Comparison of ENCODE assay signal across 35 cellular contexts in genomic region chr2:191862371-191862770, GRCh38. TPM values are rescaled to one million over a fixed set of nuclear protein-coding genes. Genes with fewer than 3 reads are reported as not detected.
DNase-seq lines count a peak whose midpoint lies in the region; ATAC-seq and TF ChIP-seq lines count a peak whose summit lies in the region.
"Had no signal": no experiment of that assay in that cellular context is flagged by ENCODE, and none has a peak within 500 bp of the region (broad histone marks: within the 10 kb centered on the region; RNA-seq: fewer than 3 reads in every experiment).

No MANE protein-coding gene starts in this region.

- H3K4me2 ChIP-seq in PC-9 (no peak overlapping the region), fibroblast of lung (ENCODE audit: extremely low read depth, insufficient read depth, low read length) (no peak overlapping the region)
- H3K4me2 ChIP-seq: GM23338 had no signal

- H3F3A ChIP-seq in PC-9 (ENCODE audit: insufficient read depth, low read depth): peaks cover 16% of the 10 kb centered on the region; the same call in 1 of the 2 replicates

- BruUV-seq in MCF 10A (replicated peaks; lab: Mats Ljungman, UMichigan) (no TSS peak), PC-9 (replicated peaks; lab: Mats Ljungman, UMichigan) (no TSS peak)

- H3K27me3 ChIP-seq in breast epithelium: no peaks in the 10 kb centered on the region
- no peaks in the 10 kb centered on the region for H3K27me3 ChIP-seq in PC-9 (ENCODE audit: insufficient read depth, low read depth)
- no peaks in the 10 kb centered on the region for H3K27me3 ChIP-seq in fibroblast of lung (ENCODE audit: control insufficient read depth, insufficient read depth, low read length)
- H3K27me3 ChIP-seq in psoas muscle (ENCODE audit: insufficient read depth in 3 of 3, low read length in 2 of 3): no peaks in the 10 kb centered on the region
- H3K27me3 ChIP-seq: cardiac muscle cell, colonic mucosa, heart right ventricle had no signal

- intact Hi-C loops in MCF 10A (cut with micrococcal nuclease) (no loop called here), breast epithelium (cut with DNase I; ENCODE audit: low total_unique reads) (no loop called here), PC-9 (cut with micrococcal nuclease; ENCODE audit: unreplicated experiment) (no loop called here), psoas muscle (cut with DNase I) (no loop called here)

- H3K27me3 Mint-ChIP-seq in MCF 10A (ENCODE audit: insufficient read depth, unreplicated experiment): no peaks in the 10 kb centered on the region
- H3K27me3 Mint-ChIP-seq: stimulated activated naive B cell treated with anti-CD40 and anti-IgM and Interleukin-4, amounts not matched to agents 10 μg/mL and 1 μg/mL and 100 μg/mL, for 72 hours had no signal

- no peak for TF ChIP-seq POLR2A in breast epithelium (IDR thresholded peaks at IDR 0.05)

- DNase-seq in MCF 10A (ENCODE audit: unreplicated experiment): no peak
- no peak for DNase-seq in breast epithelium (ENCODE audit: low spot score in 2 of 2)
- DNase-seq in PC-9: no peak
- peak in 1 of 2 donors; percentile 71 for DNase-seq in fibroblast of lung (ENCODE audit: low read depth in 2 of 2)
- no peak for DNase-seq in NCI-H1105 (lab: John Stamatoyannopoulos, UW)
- no peak for DNase-seq in NCI-H2196 (lab: John Stamatoyannopoulos, UW; ENCODE audit: unreplicated experiment)
- no peak for DNase-seq in activated CD4-positive, CD25-positive, alpha-beta regulatory T cell treated with anti-CD3 and anti-CD28 coated beads, Interleukin-2, amount 50 U/mL, for 72 hours
- no peak for DNase-seq in psoas muscle
- DNase-seq: activated CD4-positive, alpha-beta T cell treated with anti-CD3 and anti-CD28 coated beads for 4 hours; activated CD8-positive, alpha-beta T cell treated with anti-CD3 and anti-CD28 coated beads, Interleukin-2, amount 10 ng/mL, durations not matched to agents 7 days and 5 days; activated naive CD4-positive, alpha-beta T cell treated with anti-CD3 and anti-CD28 coated beads, Interleukin-2, amount 50 U/mL, for 16 hours; amniotic stem cell; colonic mucosa; DMS79; effector memory CD4-positive, alpha-beta T cell; erythroblast; foreskin melanocyte; MM.1S; naive thymus-derived CD8-positive, alpha-beta T cell; NCI-H1417 treated with DMSO at 0.1 percent for 48 hours; NCI-H2029 treated with DMSO at 0.1 percent for 48 hours; NCI-H345; NCI-H748 treated with DMSO at 0.1 percent for 48 hours; nucleus accumbens; stimulated activated naive B cell treated with anti-CD40 and anti-IgM and Interleukin-4, amounts not matched to agents 10 μg/mL and 1 μg/mL and 100 μg/mL, for 72 hours; substantia nigra; SW 1271 had no signal

- H3K9me2 ChIP-seq in PC-9 (ENCODE audit: insufficient read depth): no peaks in the 10 kb centered on the region

- no peak overlapping the region for H3K4me3 Mint-ChIP-seq in MCF 10A (ENCODE audit: unreplicated experiment)
- H3K4me3 Mint-ChIP-seq: activated CD8-positive, alpha-beta T cell treated with anti-CD3 and anti-CD28 coated beads, Interleukin-2, amount 10 ng/mL, durations not matched to agents 7 days and 5 days; CD14-positive monocyte; GM23338; naive thymus-derived CD8-positive, alpha-beta T cell; stimulated activated naive B cell treated with anti-CD40 and anti-IgM and Interleukin-4, amounts not matched to agents 10 μg/mL and 1 μg/mL and 100 μg/mL, for 72 hours had no signal

- no peak overlapping the region for H3K4me3 ChIP-seq in breast epithelium
- H3K4me3 ChIP-seq in PC-9: no peak overlapping the region
- H3K4me3 ChIP-seq in fibroblast of lung (replicated peaks in 1 of 4; ENCODE audit: control extremely low read depth in 1 of 4, insufficient read depth in 1 of 4, low read depth in 3 of 4, low read length in 4 of 4): no peak overlapping the region
- no peak overlapping the region for H3K4me3 ChIP-seq in psoas muscle
- H3K4me3 ChIP-seq: cardiac muscle cell, colonic mucosa, GM23338, heart right ventricle, K562, skin epidermis had no signal

- H3K36me3 ChIP-seq in breast epithelium (no peaks in the 10 kb centered on the region), PC-9 (ENCODE audit: low read depth) (no peaks in the 10 kb centered on the region), fibroblast of lung (ENCODE audit: control insufficient read depth, insufficient read depth, low read length) (no peaks in the 10 kb centered on the region), psoas muscle (ENCODE audit: insufficient read depth in 1 of 2, low read depth in 1 of 2) (no peaks in the 10 kb centered on the region)
- H3K36me3 ChIP-seq: cardiac muscle cell, colonic mucosa, heart right ventricle had no signal

- H2AFZ ChIP-seq in PC-9 (0 out of 2 replicates have a peak overlapping the region, but pooled peaks have one; percentile 11), fibroblast of lung (ENCODE audit: low read length) (peak overlapping the region; percentile 28)
- H2AFZ ChIP-seq: GM23338 had no signal

- CTCF ChIA-PET in MCF 10A (lab: Yijun Ruan, JAX) (interaction anchor here (0.6 to 2.4 kb wide), 3 partner anchors 8 to 309 kb away, joined by 3 to 14 read pairs (median 3); no protein-coding TSS in a partner anchor), PC-9 (lab: Charles Lee) (no interaction called here)

- 29 to 62% (median 31%) methylated on average over 3 of the region's 3 CpGs for WGBS in psoas muscle, 3 donors

- no peaks in the 10 kb centered on the region for H3K9me3 ChIP-seq in breast epithelium
- peaks cover 5% of the 10 kb centered on the region; the same call in 1 of the 2 replicates for H3K9me3 ChIP-seq in PC-9 (ENCODE audit: insufficient read depth, low read depth)
- no peaks in the 10 kb centered on the region for H3K9me3 ChIP-seq in fibroblast of lung (ENCODE audit: control insufficient read depth, insufficient read depth, low read depth, low read length)
- H3K9me3 ChIP-seq in psoas muscle: no peaks in the 10 kb centered on the region
- H3K9me3 ChIP-seq: colonic mucosa had no signal

- POLR2A ChIA-PET in MCF 10A (lab: Yijun Ruan, JAX) (interaction anchor here (1.1 to 2.8 kb wide), 3 partner anchors 10 to 35 kb away, joined by 3 to 27 read pairs (median 5); partner anchors contain the start of gene CAVIN2), PC-9 (lab: Charles Lee; ENCODE audit: unreplicated experiment) (no interaction called here)

- TF ChIP-seq CTCF in MCF 10A (IDR thresholded peaks at IDR 0.05; ENCODE audit: unreplicated experiment): no peak
- no peak for TF ChIP-seq CTCF in breast epithelium (IDR thresholded peaks at IDR 0.05)
- TF ChIP-seq CTCF in PC-9 (conservative IDR thresholded peaks at IDR 0.05): no peak
- no peak for TF ChIP-seq CTCF in fibroblast of lung (conservative IDR thresholded peaks at IDR 0.05 in 1 of 2, IDR thresholded peaks at IDR 0.05 in 1 of 2; ENCODE audit: low read depth in 1 of 2, low read length in 2 of 2)
- TF ChIP-seq CTCF in psoas muscle (IDR thresholded peaks at IDR 0.05): no peak

- H3K4me1 ChIP-seq in breast epithelium (peaks cover 0 to 15% of the 10 kb centered on the region in 2 donors), PC-9 (replicated peaks; ENCODE audit: insufficient read depth) (peaks cover 20% of the 10 kb centered on the region), fibroblast of lung (ENCODE audit: control insufficient read depth, extremely low read depth, insufficient read depth, low read length) (peaks cover 24% of the 10 kb centered on the region), psoas muscle (no peaks in the 10 kb centered on the region)
- H3K4me1 ChIP-seq: colonic mucosa had no signal

- ATAC-seq in psoas muscle: no peak
- ATAC-seq: activated CD8-positive, alpha-beta T cell treated with anti-CD3 and anti-CD28 coated beads, Interleukin-2, amount 10 ng/mL, durations not matched to agents 7 days and 5 days; GM23338; K562; naive thymus-derived CD8-positive, alpha-beta T cell; stimulated activated naive B cell treated with anti-CD40 and anti-IgM and Interleukin-4, amounts not matched to agents 10 μg/mL and 1 μg/mL and 100 μg/mL, for 72 hours had no signal

- H3K4me1 Mint-ChIP-seq in MCF 10A (ENCODE audit: insufficient read depth, unreplicated experiment): peaks cover 50% of the 10 kb centered on the region
- H3K4me1 Mint-ChIP-seq: naive thymus-derived CD8-positive, alpha-beta T cell had no signal

- H3K27ac Mint-ChIP-seq in MCF 10A (ENCODE audit: low read depth, unreplicated experiment): peak overlapping the region; percentile 67
- H3K27ac Mint-ChIP-seq: activated CD8-positive, alpha-beta T cell treated with anti-CD3 and anti-CD28 coated beads, Interleukin-2, amount 10 ng/mL, durations not matched to agents 7 days and 5 days; activated T-helper 2 cell treated with anti-CD3 and anti-CD28 coated beads, Interferon-gamma antibody, Interleukin-2, Interleukin-4, amounts not matched to agents 10 μg/mL and 5 μg/mL and 100 μg/mL, durations not matched to agents 14 hours and 24 hours and 36 hours; CD14-positive monocyte; GM23338; stimulated activated naive B cell treated with anti-CD40 and anti-IgM and Interleukin-4, amounts not matched to agents 10 μg/mL and 1 μg/mL and 100 μg/mL, for 72 hours had no signal

- no peaks in the 10 kb centered on the region for H3K79me2 ChIP-seq in PC-9 (ENCODE audit: low read depth)
- no peaks in the 10 kb centered on the region for H3K79me2 ChIP-seq in fibroblast of lung (ENCODE audit: control insufficient read depth, insufficient read depth, low read length)

- no peaks in the 10 kb centered on the region for H3K36me3 Mint-ChIP-seq in MCF 10A (ENCODE audit: insufficient read depth, unreplicated experiment)
- H3K36me3 Mint-ChIP-seq: CD14-positive monocyte; naive thymus-derived CD8-positive, alpha-beta T cell; stimulated activated naive B cell treated with anti-CD40 and anti-IgM and Interleukin-4, amounts not matched to agents 10 μg/mL and 1 μg/mL and 100 μg/mL, for 72 hours had no signal

- H4K20me1 ChIP-seq in PC-9 (ENCODE audit: insufficient read depth) (no peaks in the 10 kb centered on the region), fibroblast of lung (ENCODE audit: control insufficient read depth, extremely low read depth, insufficient read depth, low read length) (no peaks in the 10 kb centered on the region)

- peaks cover 6% of the 10 kb centered on the region for H3K9me3 Mint-ChIP-seq in MCF 10A (ENCODE audit: unreplicated experiment)
- H3K9me3 Mint-ChIP-seq: activated T-helper 2 cell treated with anti-CD3 and anti-CD28 coated beads, Interferon-gamma antibody, Interleukin-2, Interleukin-4, amounts not matched to agents 10 μg/mL and 5 μg/mL and 100 μg/mL, durations not matched to agents 14 hours and 24 hours and 36 hours; GM23338 had no signal

- H3K27ac ChIP-seq in breast epithelium (no peak overlapping the region), PC-9 (no peak overlapping the region), fibroblast of lung (ENCODE audit: insufficient read depth, low read length) (no peak overlapping the region), psoas muscle (no peak overlapping the region)
- H3K27ac ChIP-seq: 22Rv1, cardiac muscle cell, colonic mucosa, skin epidermis had no signal

- H3K9ac ChIP-seq in fibroblast of lung (ENCODE audit: insufficient read depth, low read length): no peak overlapping the region

RNA-seq across cellular contexts. Expression of gene CAVIN2, which starts 15.5 kb away (rescaled TPM):
- total RNA-seq in MCF 10A (2022) (14.7 and 16.4 TPM in 2 replicates), breast epithelium (10 to 100 TPM; 30.7 to 71.4 (median 31.3) TPM), PC-9 (2021) (2.3 and 2.5 TPM in 2 replicates), fibroblast of lung (12.6 and 28.1 TPM in 2 replicates), psoas muscle (10 to 100 TPM; 16.8 to 38.7 (median 23.9) TPM)
- polyA plus RNA-seq in fibroblast of lung (25.1 and 26.4 TPM in 2 replicates), psoas muscle (10 to 100 TPM; 15.9 to 25.6 (median 25.5) TPM)
- polyA plus RNA-seq in fibroblast of lung (2012): 23.0 TPM in 2 replicates
- polyA minus RNA-seq in fibroblast of lung (ENCODE audit: low replicate concordance): 14.7 and 15.2 TPM in 2 replicates
- total RNA-seq: activated CD8-positive, alpha-beta T cell treated with anti-CD3 and anti-CD28 coated beads, Interleukin-2, amount 10 ng/mL, durations not matched to agents 7 days and 5 days; activated T-helper 2 cell treated with anti-CD3 and anti-CD28 coated beads, Interferon-gamma antibody, Interleukin-2, Interleukin-4, amounts not matched to agents 10 μg/mL and 5 μg/mL and 100 μg/mL, durations not matched to agents 14 hours and 24 hours and 36 hours; naive thymus-derived CD8-positive, alpha-beta T cell had no signal
- polyA plus RNA-seq: naive thymus-derived CD8-positive, alpha-beta T cell had no signal
